31 cellular contexts compared by ENCODE assay signal in genomic region chr22:50371101-50371648, GRCh38.
"Had no signal": no experiment of that assay in that cellular context is flagged by ENCODE, and none has a peak within 500 bp of the region (broad histone marks: within the 10 kb centered on the region; RNA-seq: fewer than 3 reads in every experiment).

No MANE protein-coding gene starts in this region.

- H3K27ac ChIP-seq: adrenal gland, body of pancreas, brain microvascular endothelial cell, breast epithelium, VCaP had no signal

- FAIRE-seq: astrocyte, TTC549 had no signal

- ATAC-seq: activated CD8-positive, alpha-beta T cell treated with anti-CD3 and anti-CD28 coated beads for 36 hours; activated naive CD4-positive, alpha-beta T cell treated with anti-CD3 and anti-CD28 coated beads, Interleukin-2, amount 50 U/mL, for 72 hours; activated T-cell treated with anti-CD3 and anti-CD28 coated beads, Interleukin-2, amount 50 U/mL, for 4 hours; activated T-cell treated with anti-CD3 and anti-CD28 coated beads, Interleukin-2, amount 50 U/mL, for 72 hours; activated T-helper 17 cell treated with anti-CD3 and anti-CD28 coated beads, Interleukin-2, amount 50 U/mL, for 72 hours; body of pancreas had no signal

- H3K36me3 ChIP-seq: breast epithelium had no signal

- DNase-seq: activated B cell treated with CpG ODN at 0.5 μM for 24 hours; activated CD4-positive, alpha-beta memory T cell treated with anti-CD3 and anti-CD28 coated beads for 36 hours; activated CD4-positive, alpha-beta T cell treated with anti-CD3 and anti-CD28 coated beads for 4 hours; activated CD4-positive, alpha-beta T cell treated with anti-CD3 and anti-CD28 coated beads, Interleukin-2, amount 10 ng/mL, durations not matched to agents 24 days and 14 days; activated CD4-positive, alpha-beta T cell treated with anti-CD3 and anti-CD28 coated beads, Interleukin-2, amount 50 U/mL, for 1 hour; activated CD4-positive, alpha-beta T cell treated with anti-CD3 and anti-CD28 coated beads, Interleukin-2, amount 50 U/mL, for 4 hours; activated CD4-positive, CD25-positive, alpha-beta regulatory T cell treated with anti-CD3 and anti-CD28 coated beads, Interleukin-2, amount 50 U/mL, for 72 hours; activated CD8-positive, alpha-beta memory T cell treated with anti-CD3 and anti-CD28 coated beads, Interleukin-2, amount 50 U/mL, for 4 hours; activated CD8-positive, alpha-beta T cell treated with anti-CD3 and anti-CD28 coated beads for 36 hours; activated effector memory CD4-positive, alpha-beta T cell treated with anti-CD3 and anti-CD28 coated beads, Interleukin-2, amount 50 U/mL, for 16 hours; activated gamma-delta T cell treated with Interleukin-2 at 50 U/mL for 16 hours; activated naive CD4-positive, alpha-beta T cell; activated naive CD4-positive, alpha-beta T cell treated with anti-CD3 and anti-CD28 coated beads for 36 hours; activated naive CD4-positive, alpha-beta T cell treated with anti-CD3 and anti-CD28 coated beads, Interleukin-2, amount 50 U/mL, for 16 hours; activated naive CD8-positive, alpha-beta T cell treated with anti-CD3 and anti-CD28 coated beads for 36 hours; activated T-cell treated with anti-CD3 and anti-CD28 coated beads for 4 hours; activated T-cell treated with anti-CD3 and anti-CD28 coated beads, Interleukin-2, amount 50 U/mL, for 1 hour; activated T-cell treated with anti-CD3 and anti-CD28 coated beads, Interleukin-2, amount 50 U/mL, for 4 hours; activated T-cell treated with anti-CD3 and anti-CD28 coated beads, Interleukin-2, amount 50 U/mL, for 72 hours; adrenal gland; amniotic stem cell; body of pancreas; brain microvascular endothelial cell; central memory CD4-positive, alpha-beta T cell; T-helper 9 cell had no signal

- H3K4me3 ChIP-seq: adrenal gland, body of pancreas, breast epithelium had no signal

- H3K4me1 ChIP-seq: breast epithelium had no signal

- H3K27me3 ChIP-seq: adrenal gland, body of pancreas, brain microvascular endothelial cell, breast epithelium had no signal

- H3K9me3 ChIP-seq: adrenal gland, body of pancreas, breast epithelium had no signal
